Comparison of ENCODE assay signal across 9 cellular contexts in the genomic region with DNA sequence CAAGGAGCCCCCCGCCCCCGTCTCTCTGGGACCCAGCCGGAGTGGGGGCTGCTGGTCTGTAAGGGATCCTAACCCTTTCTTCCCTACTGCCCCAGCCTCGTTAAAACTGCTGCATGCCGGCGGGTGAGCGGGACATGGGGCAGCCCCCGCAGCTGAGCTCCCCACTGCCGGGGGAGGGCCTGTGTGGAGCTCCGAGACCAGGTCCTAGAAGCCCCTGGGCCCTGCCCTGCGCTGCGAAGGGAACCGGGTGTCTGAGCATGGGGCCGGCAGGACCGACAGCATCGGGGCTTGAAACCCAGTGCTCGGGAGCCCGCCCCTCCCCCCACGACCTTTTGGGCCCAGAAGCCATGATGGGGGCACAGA. TPM values are rescaled to one million over a fixed set of nuclear protein-coding genes. Genes with fewer than 3 reads are reported as not detected.
A peak's percentile ranks its signal among the peaks of the same experiment; 100 is the strongest.
DNase-seq lines count a peak whose midpoint lies in the region; ATAC-seq, FAIRE-seq and TF ChIP-seq lines count a peak whose summit lies in the region.
"Had no signal": no experiment of that assay in that cellular context is flagged by ENCODE, and none has a peak within 500 bp of the region (broad histone marks: within the 10 kb centered on the region; RNA-seq: fewer than 3 reads in every experiment).

No MANE protein-coding gene starts in this region.

- BruUV-seq in GM12878 (replicated peaks; lab: Mats Ljungman, UMichigan), result no TSS peak

- TF ChIP-seq RAD21 in GM12878 (IDR thresholded peaks at IDR 0.05; ENCODE audit: insufficient read depth, low read depth, low read length), result no peak

- no peak for ATAC-seq in GM12878

- no peaks in the 10 kb centered on the region for H4K20me1 ChIP-seq in GM23248 (ENCODE audit: insufficient read depth)
- no peaks in the 10 kb centered on the region for H4K20me1 ChIP-seq in GM12878 (ENCODE audit: control insufficient read depth, insufficient read depth)
- no peaks in the 10 kb centered on the region for H4K20me1 ChIP-seq in smooth muscle cell (ENCODE audit: low read depth)

- FAIRE-seq in GM12878 (lab: Jason Lieb, UNC) (no peak), kidney (lab: Jason Lieb, UNC) (no peak), GM19239 (lab: Jason Lieb, UNC) (no peak)
- FAIRE-seq: bronchial epithelial cell had no signal

- WGBS in GM23248 (ENCODE audit: low coverage in 1 of 2, low lambda C conversion rate in 2 of 2, missing lambda C conversion rate in 2 of 2), 2 experiments, result 3 to 4% methylated on average over 18 to 19 of the region's 19 CpGs
- WGBS in GM12878 (ENCODE audit: insufficient coverage, insufficient replicate concordance, low lambda C conversion rate, missing lambda C conversion rate), result 34% methylated on average over 15 of the region's 19 CpGs
- 37% methylated on average over 19 of the region's 19 CpGs for WGBS in smooth muscle cell (ENCODE audit: low lambda C conversion rate)

- H3K27me3 ChIP-seq in GM23248 (replicated peaks; ENCODE audit: insufficient read depth), result no peaks in the 10 kb centered on the region
- H3K27me3 ChIP-seq in GM12878 (replicated peaks in 1 of 2; ENCODE audit: control insufficient read depth in 2 of 2, insufficient read depth in 2 of 2, low read length in 1 of 2), result peaks cover 5 to 7% of the 10 kb centered on the region in 2 experiments; a peak in 3 of 4 replicates
- H3K27me3 ChIP-seq in smooth muscle cell (ENCODE audit: low read depth), result no peaks in the 10 kb centered on the region

- no peak for TF ChIP-seq EP300 in GM12878 (IDR thresholded peaks at IDR 0.05; ENCODE audit: borderline replicate concordance in 1 of 2, control insufficient read depth in 1 of 2, low read depth in 2 of 2, low read length in 2 of 2)

- intact Hi-C loops in GM12878 (cut with micrococcal nuclease; ENCODE audit: unreplicated experiment) (loop anchor here (5.0 kb wide), 1 partner anchor 170 kb away; no protein-coding TSS in a partner anchor), kidney (cut with DNase I) (loop anchor here (10.0 kb wide), 1 partner anchor 132 kb away; no protein-coding TSS in a partner anchor)

- in situ Hi-C loops in GM23248 (cut with MboI) (loop anchor here (5.0 kb wide), 1 partner anchor 130 kb away; no protein-coding TSS in a partner anchor), GM12878 (cut with MboI) (no loop called here)

- no peaks in the 10 kb centered on the region for H3K9me2 ChIP-seq in GM23248 (ENCODE audit: insufficient read depth)

- H3K4me1 ChIP-seq in GM23248 (ENCODE audit: insufficient read depth) (peaks cover 40% of the 10 kb centered on the region), GM12878 (ENCODE audit: control insufficient read depth, insufficient read depth, low read length) (peaks cover 8% of the 10 kb centered on the region), kidney (ENCODE audit: control insufficient read depth in 1 of 2, insufficient read depth in 1 of 2, low read depth in 1 of 2, low read length in 2 of 2) (peaks cover 0 to 17% of the 10 kb centered on the region in 2 donors), smooth muscle cell (ENCODE audit: low read depth) (peaks cover 31% of the 10 kb centered on the region)

- H3K79me2 ChIP-seq in GM23248 (ENCODE audit: insufficient read depth), result no peaks in the 10 kb centered on the region
- no peaks in the 10 kb centered on the region for H3K79me2 ChIP-seq in GM12878 (ENCODE audit: control insufficient read depth, insufficient read depth, low read length)
- no peaks in the 10 kb centered on the region for H3K79me2 ChIP-seq in smooth muscle cell (ENCODE audit: low read depth)

- H3K9me3 ChIP-seq in GM23248 (ENCODE audit: low read depth) (no peaks in the 10 kb centered on the region), GM12878 (replicated peaks; ENCODE audit: control insufficient read depth, insufficient read depth, low read length) (no peaks in the 10 kb centered on the region), kidney (ENCODE audit: control insufficient read depth in 1 of 2, low read length in 2 of 2) (no peaks in the 10 kb centered on the region), smooth muscle cell (replicated peaks; ENCODE audit: low read depth) (no peaks in the 10 kb centered on the region)

- RAD21 ChIA-PET in GM12878 (lab: Charles Lee; ENCODE audit: unreplicated experiment), result no interaction called here

- H3F3A ChIP-seq in GM23248 (ENCODE audit: insufficient read depth) (peaks cover 4% of the 10 kb centered on the region; the same call in 1 of the 2 replicates), smooth muscle cell (ENCODE audit: low read depth) (peaks cover 22% of the 10 kb centered on the region)

- H2AFZ ChIP-seq in GM23248 (no peak overlapping the region), GM12878 (ENCODE audit: control insufficient read depth, low read depth, low read length) (no peak overlapping the region), smooth muscle cell (ENCODE audit: low read depth) (no peak overlapping the region)

- CTCF ChIA-PET in GM12878 (lab: Yijun Ruan, JAX), result interaction anchor here (1.0 to 3.4 kb wide), 2 partner anchors 9 to 171 kb away, joined by 3 to 19 read pairs; no protein-coding TSS in a partner anchor

- peak overlapping the region; percentile 56 for H3K4me3 ChIP-seq in GM23248
- H3K4me3 ChIP-seq in GM12878, result no peak overlapping the region
- no peak overlapping the region for H3K4me3 ChIP-seq in kidney (ENCODE audit: low read length in 2 of 2)
- peak overlapping the region; percentile 46 for H3K4me3 ChIP-seq in smooth muscle cell

- DNase-seq in GM23248, result peak; percentile 49
- DNase-seq in GM12878 (ENCODE audit: low read depth, low spot score), result no peak
- DNase-seq in kidney, result peak; percentile 84
- DNase-seq in smooth muscle cell (lab: John Stamatoyannopoulos, UW; ENCODE audit: unreplicated experiment), result no peak
- DNase-seq in HCEC 1CT, result no peak
- DNase-seq in COLO668 (lab: John Stamatoyannopoulos, UW; ENCODE audit: unreplicated experiment), result no peak
- no peak for DNase-seq in GM19239 (ENCODE audit: insufficient read length, low spot score)
- no peak for DNase-seq in UCSD-AML1 (lab: John Stamatoyannopoulos, UW; ENCODE audit: unreplicated experiment)

- no peaks in the 10 kb centered on the region for H3K36me3 ChIP-seq in GM23248 (ENCODE audit: low read depth)
- H3K36me3 ChIP-seq in GM12878 (ENCODE audit: control insufficient read depth in 2 of 2, insufficient read depth in 2 of 2, low read length in 1 of 2), result no peaks in the 10 kb centered on the region
- no peaks in the 10 kb centered on the region for H3K36me3 ChIP-seq in kidney (ENCODE audit: control insufficient read depth in 1 of 2, insufficient read depth in 2 of 2, low read length in 2 of 2)
- H3K36me3 ChIP-seq in smooth muscle cell (ENCODE audit: low read depth), result no peaks in the 10 kb centered on the region

- SMC1A ChIA-PET in GM12878 (lab: Charles Lee; ENCODE audit: uncharacterized antibody, unreplicated experiment), result no interaction called here

- no peak for TF ChIP-seq POLR2A in GM12878 (IDR thresholded peaks at IDR 0.05; ENCODE audit: low read depth, low read length)

- no peak for TF ChIP-seq CTCF in GM12878 (IDR thresholded peaks at IDR 0.05 in 2 of 3, conservative IDR thresholded peaks at IDR 0.05 in 1 of 3; ENCODE audit: control insufficient read depth in 2 of 3, extremely low read depth in 1 of 3, insufficient read depth in 1 of 3, low read depth in 3 of 3, low read length in 3 of 3)
- TF ChIP-seq CTCF in kidney (IDR thresholded peaks at IDR 0.05; ENCODE audit: borderline replicate concordance, extremely low read depth, insufficient read depth), result no peak
- no peak for TF ChIP-seq CTCF in smooth muscle cell (IDR thresholded peaks at IDR 0.05; ENCODE audit: borderline replicate concordance, insufficient read depth, poor library complexity, severe bottlenecking)

- H3K27ac ChIP-seq in GM23248, result peak overlapping the region; percentile 84
- H3K27ac ChIP-seq in GM12878 (ENCODE audit: control insufficient read depth, insufficient read depth), result no peak overlapping the region
- H3K27ac ChIP-seq in kidney (ENCODE audit: low read depth in 2 of 2, low read length in 2 of 2), result peak overlapping the region; percentile 47 to 78
- H3K27ac ChIP-seq in smooth muscle cell (ENCODE audit: low read depth), result peak overlapping the region; percentile 96

- H3K4me2 ChIP-seq in GM23248 (ENCODE audit: unreplicated experiment) (peak overlapping the region; percentile 76), GM12878 (ENCODE audit: control insufficient read depth, insufficient read depth) (peak overlapping the region; percentile 95), smooth muscle cell (peak overlapping the region; percentile 90)

- H3K9ac ChIP-seq in GM23248, result peak overlapping the region; percentile 79
- no peak overlapping the region for H3K9ac ChIP-seq in GM12878 (ENCODE audit: control insufficient read depth, insufficient read depth, low read length)
- no peak overlapping the region for H3K9ac ChIP-seq in kidney (ENCODE audit: low read length in 2 of 2)
- H3K9ac ChIP-seq in smooth muscle cell (ENCODE audit: low read depth), result peak overlapping the region; percentile 84

- POLR2A ChIA-PET in GM12878 (lab: Charles Lee), result interaction anchor here (2.3 kb wide), 1 partner anchor 171 kb away, joined by 5 read pairs; no protein-coding TSS in a partner anchor

TF ChIP-seq in GM12878, 131 proteins besides CTCF, POLR2A, EP300 and RAD21 (continues in another document):
- TF ChIP-seq CBX3 (IDR thresholded peaks at IDR 0.05; ENCODE audit: borderline replicate concordance, low read depth) (no peak), NR2C1 (IDR thresholded peaks at IDR 0.05) (no peak), RUNX3 (IDR thresholded peaks at IDR 0.05; ENCODE audit: low read length) (no peak)

RNA-seq across cellular contexts. Expression of gene COL6A1, which starts 9.2 kb away (rescaled TPM):
- 1,783 and 1,897 TPM in 2 replicates for total RNA-seq in GM23248 (2014; rRNA removed; shearing (Covaris generic))
- polyA plus RNA-seq in GM23248 (2016; fragmentation: Nextera tagmentation; extraction: Ambion mirVana) (685 and 707 TPM in 2 replicates), GM12878 (2011; rRNA removed) (not detected in 2 replicates), GM12878 (2014; fragmentation: Illumina TruSeq; extraction: Trizol) (not detected in 2 replicates), GM12878 (2014; fragmentation: Nextera tagmentation; extraction: Ambion mirVana) (not detected), GM12878 (2014; rRNA removed) (not detected in 2 replicates), GM12878 (2016; fragmentation: Nextera tagmentation; extraction: Ambion mirVana) (under 1 TPM; 0.12 to 0.20 TPM), kidney (ENCODE audit: insufficient read depth, low read depth, low replicate concordance) (112 TPM), smooth muscle cell (2,075 and 2,827 TPM in 2 replicates)
- 0.47 and 0.56 TPM in 2 replicates for total RNA-seq in GM12878 (2013; cell fraction: nucleolus; rRNA removed)
- total RNA-seq in GM12878 (2014; rRNA removed) (not detected in 2 replicates), GM12878 (2014; rRNA removed; fragmentation: Illumina TruSeq; extraction: Trizol) (not detected in 2 replicates), GM12878 (2021) (1.1 and 1.3 TPM in 2 replicates), kidney (127 TPM), smooth muscle cell (1,267 and 1,292 TPM in 2 replicates)
- not detected for polyA plus RNA-seq in GM12878 (2011; ENCODE audit: low read depth)
- polyA plus RNA-seq in GM12878 (2011; cell fraction: cytosol; rRNA removed), result 0.09 and 0.17 TPM in 2 replicates
- 0.99 and 1.0 TPM in 2 replicates for polyA plus RNA-seq in GM12878 (2011; cell fraction: nucleus; rRNA removed)
- polyA plus RNA-seq in GM12878 (2012), result 0.38 and 0.58 TPM in 2 replicates
- polyA minus RNA-seq in GM12878 (2011; rRNA and poly(A)+ RNA removed), result not detected in 2 replicates
- polyA minus RNA-seq in GM12878 (2011; cell fraction: cytosol; rRNA and poly(A)+ RNA removed), result not detected in 2 replicates
- 0.19 and 0.36 TPM in 2 replicates for polyA minus RNA-seq in GM12878 (2011; cell fraction: nucleus; rRNA and poly(A)+ RNA removed)

Comparison
In these comparisons a context has a peak if more than half of its experiments do, and no peak if none do; other contexts are left out.
1. DNase-seq: peak in GM23248 (single experiment) and kidney (single experiment); none in GM12878 (single experiment), smooth muscle cell (single experiment), HCEC 1CT (single experiment), COLO668 (single experiment), GM19239 (single experiment) and UCSD-AML1 (single experiment).
2. H3K4me3 ChIP-seq: peak in GM23248 (single experiment) and smooth muscle cell (single experiment); none in GM12878 (single experiment) and kidney (0 of 2).
3. H3K9ac ChIP-seq: peak in GM23248 (single experiment) and smooth muscle cell (single experiment); none in GM12878 (single experiment) and kidney (0 of 2).
4. RNA of gene COL6A1, which starts 9.2 kb away (total RNA-seq): 1,783 to 1,897 TPM in GM23248, 1,267 to 1,292 TPM in smooth muscle cell and 127 TPM in kidney (single experiment); 0.47 to 1.3 TPM in GM12878; every median in the first group is over 10 times any median in the second.
5. Peak in every context shown above with its lines, with median percentiles within 50 percentile points of each other: H3K4me2 ChIP-seq.